Comparison of ENCODE assay signal across 1 cellular context in genomic region chr11:85840932-85841331, GRCh38. TPM values are rescaled to one million over a fixed set of nuclear protein-coding genes. Genes with fewer than 3 reads are reported as not detected.
"Had no signal": no experiment of that assay in that cellular context is flagged by ENCODE, and none has a peak within 500 bp of the region (broad histone marks: within the 10 kb centered on the region; RNA-seq: fewer than 3 reads in every experiment).

No MANE protein-coding gene starts in this region.

RNA-seq across cellular contexts. Expression of gene CCDC83, which starts 14.3 kb away (rescaled TPM):
- polyA plus RNA-seq: SK-N-SH had no signal
